ENCODE assay signal across 20 cellular contexts in the genomic region with DNA sequence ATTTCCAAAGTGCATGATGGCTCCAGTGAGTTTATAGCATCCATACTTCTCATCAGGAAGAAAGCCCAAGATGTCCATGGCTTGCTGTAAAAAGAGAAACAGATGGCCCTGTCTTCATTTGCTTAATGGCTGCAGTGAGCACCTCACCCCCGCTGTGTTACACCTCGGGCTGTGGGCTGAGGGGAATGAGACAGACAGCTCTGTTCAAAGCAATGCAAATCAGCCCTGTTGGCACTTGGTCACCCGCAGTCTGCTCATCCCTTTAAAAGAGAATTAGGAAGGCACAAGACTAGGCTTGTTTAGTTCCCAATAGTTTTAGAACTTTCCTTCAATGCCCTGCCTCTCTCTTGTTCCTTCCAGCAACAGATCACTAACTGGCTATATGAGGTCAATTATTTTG. TPM values are rescaled to one million over a fixed set of nuclear protein-coding genes. Genes with fewer than 3 reads are reported as not detected.
DNase-seq lines count a peak whose midpoint lies in the region; ATAC-seq and TF ChIP-seq lines count a peak whose summit lies in the region.
"Had no signal": no experiment of that assay in that cellular context is flagged by ENCODE, and none has a peak within 500 bp of the region (broad histone marks: within the 10 kb centered on the region; RNA-seq: fewer than 3 reads in every experiment).

No MANE protein-coding gene starts in this region.

- no peak overlapping the region for H2AFZ ChIP-seq in neural progenitor cell (replicated peaks)

- peak overlapping the region; percentile 24 for H3K27ac ChIP-seq in cingulate gyrus (ENCODE audit: low read depth, low read length)
- H3K27ac ChIP-seq in neural progenitor cell: no peak overlapping the region
- H3K27ac ChIP-seq in aorta (ENCODE audit: low read depth in 1 of 2, low read length in 2 of 2): no peak overlapping the region
- H3K27ac ChIP-seq: body of pancreas, left lung, SJSA1, vagina had no signal

- no peak overlapping the region for H3K9ac ChIP-seq in neural progenitor cell

- DNase-seq in NCI-H2171 (lab: John Stamatoyannopoulos, UW) (peak; percentile 68), neural progenitor cell (ENCODE audit: low spot score) (peak; percentile 57), NCI-H510A (lab: John Stamatoyannopoulos, UW) (no peak), ureter (ENCODE audit: low spot score) (no peak), midbrain (lab: John Stamatoyannopoulos, UW) (no peak), aorta (no peak)
- DNase-seq: activated naive CD4-positive, alpha-beta T cell; BE2C; body of pancreas; DMS79; KBM-7; left lung; natural killer cell; NCI-H187; stimulated activated naive CD4-positive, alpha-beta T cell had no signal

- H3K9me3 ChIP-seq in neural progenitor cell (ENCODE audit: low read depth) (no peaks in the 10 kb centered on the region), aorta (ENCODE audit: control insufficient read depth, low read length) (no peaks in the 10 kb centered on the region)
- H3K9me3 ChIP-seq: BE2C, body of pancreas, left lung, SJSA1, vagina had no signal

- H3K27me3 ChIP-seq in neural progenitor cell: no peaks in the 10 kb centered on the region
- H3K27me3 ChIP-seq in aorta (ENCODE audit: control insufficient read depth in 1 of 2, insufficient read depth in 2 of 2, low read length in 1 of 2): no peaks in the 10 kb centered on the region
- H3K27me3 ChIP-seq: BE2C, body of pancreas, left lung, vagina had no signal

- H3K4me1 ChIP-seq in neural progenitor cell (peaks cover 29% of the 10 kb centered on the region), aorta (ENCODE audit: control insufficient read depth in 1 of 2, insufficient read depth in 2 of 2, low read length in 2 of 2) (no peaks in the 10 kb centered on the region)
- H3K4me1 ChIP-seq: left lung, SJSA1 had no signal

- peaks cover 17% of the 10 kb centered on the region for H3F3A ChIP-seq in neural progenitor cell (ENCODE audit: low read depth)

- no peak overlapping the region for H3K4me3 ChIP-seq in neural progenitor cell
- H3K4me3 ChIP-seq in aorta (ENCODE audit: low read length in 2 of 2): no peak overlapping the region
- H3K4me3 ChIP-seq: body of pancreas, left lung, SJSA1, vagina had no signal

- peak overlapping the region; percentile 17 for H3K4me3 Mint-ChIP-seq in neural progenitor cell
- H3K4me3 Mint-ChIP-seq: natural killer cell had no signal

- ATAC-seq in GM19328 (IDR thresholded peaks at IDR 0.05; ENCODE audit: unreplicated experiment): peak; percentile 44
- ATAC-seq in aorta (ENCODE audit: low FRiP score): no peak
- ATAC-seq: body of pancreas, left lung, natural killer cell, sciatic nerve had no signal

- no peaks in the 10 kb centered on the region for H3K79me2 ChIP-seq in neural progenitor cell (ENCODE audit: low read depth)

- peak overlapping the region; percentile 54 for H3K4me2 ChIP-seq in neural progenitor cell

- H3K36me3 ChIP-seq in neural progenitor cell (no peaks in the 10 kb centered on the region), aorta (ENCODE audit: control insufficient read depth in 1 of 2, insufficient read depth in 2 of 2, low read length in 1 of 2) (no peaks in the 10 kb centered on the region)
- H3K36me3 ChIP-seq: BE2C, left lung, SJSA1, vagina had no signal

- intact Hi-C loops in aorta (cut with DNase I): no loop called here

- H3K9me3 Mint-ChIP-seq in neural progenitor cell: no peaks in the 10 kb centered on the region
- H3K9me3 Mint-ChIP-seq: natural killer cell had no signal

- no peak for TF ChIP-seq CTCF in neural progenitor cell (IDR thresholded peaks at IDR 0.05)

- no peaks in the 10 kb centered on the region for H4K20me1 ChIP-seq in neural progenitor cell (ENCODE audit: low read depth)

- 58 to 60% methylated on average over 3 of the region's 3 CpGs for WGBS in aorta, 2 donors

- peak overlapping the region; percentile 38 for H3K27ac Mint-ChIP-seq in neural progenitor cell
- H3K27ac Mint-ChIP-seq: natural killer cell had no signal

- H3K4me1 Mint-ChIP-seq in neural progenitor cell: peaks cover 31% of the 10 kb centered on the region
- H3K4me1 Mint-ChIP-seq: natural killer cell had no signal

- peaks cover 3% of the 10 kb centered on the region for H3K27me3 Mint-ChIP-seq in neural progenitor cell (ENCODE audit: insufficient read depth, low read depth)

- no peaks in the 10 kb centered on the region for H3K36me3 Mint-ChIP-seq in neural progenitor cell
- H3K36me3 Mint-ChIP-seq: natural killer cell had no signal

RNA-seq across cellular contexts. Expression of gene MYH15, which starts 25.2 kb away (rescaled TPM):
- total RNA-seq in neural progenitor cell (ENCODE audit: low replicate concordance) (0.12 TPM in 1 of 2 replicates, not detected in the other), ureter (0.52 TPM), aorta (under 1 TPM; 0.03 to 0.15 TPM)
- polyA plus RNA-seq in aorta: under 1 TPM in 1 of 2 donors, not detected in 1; 0.05 TPM
- total RNA-seq: body of pancreas, vagina had no signal

Comparison
In these comparisons a context has a peak if more than half of its experiments do, and no peak if none do; other contexts are left out.
1. DNase-seq: peak in NCI-H2171 (single experiment) and neural progenitor cell (single experiment); none in NCI-H510A (single experiment), ureter (single experiment), midbrain (single experiment) and aorta (0 of 2).